ENCODE assay signal across 1 cellular context in the genomic region with DNA sequence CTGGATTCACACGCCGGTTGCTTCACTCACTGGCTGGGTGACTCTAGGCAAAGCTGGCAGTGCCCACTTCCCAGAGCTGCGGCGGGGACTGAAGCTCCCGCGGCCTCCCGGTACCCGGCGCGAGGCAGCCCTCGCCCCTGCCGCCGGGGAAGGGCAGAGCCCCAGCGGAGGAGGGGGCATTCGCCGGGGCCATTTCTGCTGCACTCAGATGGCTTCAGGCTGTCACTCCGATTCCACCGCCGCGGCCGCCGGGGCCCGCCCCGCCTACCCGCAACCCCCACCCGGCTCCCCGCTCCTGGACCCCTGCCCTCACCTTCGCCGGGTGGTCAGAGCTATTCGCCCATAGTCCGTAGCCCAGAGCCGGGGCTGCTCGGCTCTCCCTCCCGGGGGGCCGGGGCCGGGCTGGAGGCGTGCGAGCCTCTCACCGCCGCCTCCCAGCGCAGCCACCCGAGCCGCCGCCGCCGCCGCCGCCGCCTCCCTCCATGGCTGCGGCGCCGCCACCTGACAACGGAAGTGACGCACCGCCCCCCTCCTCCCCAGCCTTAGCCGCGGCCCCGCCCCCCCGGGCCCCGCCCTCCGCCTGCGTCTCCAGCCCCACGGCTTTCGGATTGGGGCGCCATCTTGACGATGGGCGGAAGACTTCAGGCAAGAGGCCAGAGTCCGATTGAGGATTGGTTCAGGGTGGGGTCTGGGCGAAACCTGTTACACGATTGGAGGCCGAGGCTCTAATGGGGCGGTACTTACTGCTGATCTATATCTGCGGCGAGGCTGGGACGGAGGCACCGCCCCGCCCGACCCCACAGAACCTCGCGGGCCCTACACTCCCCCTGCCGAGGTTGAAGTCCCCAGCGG.
TF ChIP-seq lines count a peak whose summit lies in the region.

A gene with protein sequence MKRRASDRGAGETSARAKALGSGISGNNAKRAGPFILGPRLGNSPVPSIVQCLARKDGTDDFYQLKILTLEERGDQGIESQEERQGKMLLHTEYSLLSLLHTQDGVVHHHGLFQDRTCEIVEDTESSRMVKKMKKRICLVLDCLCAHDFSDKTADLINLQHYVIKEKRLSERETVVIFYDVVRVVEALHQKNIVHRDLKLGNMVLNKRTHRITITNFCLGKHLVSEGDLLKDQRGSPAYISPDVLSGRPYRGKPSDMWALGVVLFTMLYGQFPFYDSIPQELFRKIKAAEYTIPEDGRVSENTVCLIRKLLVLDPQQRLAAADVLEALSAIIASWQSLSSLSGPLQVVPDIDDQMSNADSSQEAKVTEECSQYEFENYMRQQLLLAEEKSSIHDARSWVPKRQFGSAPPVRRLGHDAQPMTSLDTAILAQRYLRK (minus strand): TSS at position 515 of the 852 bp plus-strand sequence. CDS start 24,592 bp downstream, outside the sequence.

TF ChIP-seq in GM12878, 131 proteins besides CTCF, POLR2A, EP300 and RAD21 (continued from another document):
- no peak for TF ChIP-seq ATF7 (IDR thresholded peaks at IDR 0.05; ENCODE audit: low read depth)
- TF ChIP-seq FOXK2 (IDR thresholded peaks at IDR 0.05): no peak
- no peak for TF ChIP-seq CBX5 (IDR thresholded peaks at IDR 0.05; ENCODE audit: low read depth)
- TF ChIP-seq, protein P1, sequence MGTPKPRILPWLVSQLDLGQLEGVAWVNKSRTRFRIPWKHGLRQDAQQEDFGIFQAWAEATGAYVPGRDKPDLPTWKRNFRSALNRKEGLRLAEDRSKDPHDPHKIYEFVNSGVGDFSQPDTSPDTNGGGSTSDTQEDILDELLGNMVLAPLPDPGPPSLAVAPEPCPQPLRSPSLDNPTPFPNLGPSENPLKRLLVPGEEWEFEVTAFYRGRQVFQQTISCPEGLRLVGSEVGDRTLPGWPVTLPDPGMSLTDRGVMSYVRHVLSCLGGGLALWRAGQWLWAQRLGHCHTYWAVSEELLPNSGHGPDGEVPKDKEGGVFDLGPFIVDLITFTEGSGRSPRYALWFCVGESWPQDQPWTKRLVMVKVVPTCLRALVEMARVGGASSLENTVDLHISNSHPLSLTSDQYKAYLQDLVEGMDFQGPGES (IDR thresholded peaks at IDR 0.05): peak; percentile 90
- TF ChIP-seq ZZZ3 (IDR thresholded peaks at IDR 0.05; ENCODE audit: control insufficient read depth, insufficient read length, low read depth): no peak
- no peak for TF ChIP-seq SMARCA5 (IDR thresholded peaks at IDR 0.05)
- TF ChIP-seq RAD51 (IDR thresholded peaks at IDR 0.05): no peak
- TF ChIP-seq, protein P2, sequence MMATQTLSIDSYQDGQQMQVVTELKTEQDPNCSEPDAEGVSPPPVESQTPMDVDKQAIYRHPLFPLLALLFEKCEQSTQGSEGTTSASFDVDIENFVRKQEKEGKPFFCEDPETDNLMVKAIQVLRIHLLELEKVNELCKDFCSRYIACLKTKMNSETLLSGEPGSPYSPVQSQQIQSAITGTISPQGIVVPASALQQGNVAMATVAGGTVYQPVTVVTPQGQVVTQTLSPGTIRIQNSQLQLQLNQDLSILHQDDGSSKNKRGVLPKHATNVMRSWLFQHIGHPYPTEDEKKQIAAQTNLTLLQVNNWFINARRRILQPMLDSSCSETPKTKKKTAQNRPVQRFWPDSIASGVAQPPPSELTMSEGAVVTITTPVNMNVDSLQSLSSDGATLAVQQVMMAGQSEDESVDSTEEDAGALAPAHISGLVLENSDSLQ (IDR thresholded peaks at IDR 0.05): peak; percentile 91
- TF ChIP-seq MTA2 (IDR thresholded peaks at IDR 0.05; ENCODE audit: low read depth): no peak
- TF ChIP-seq TCF12 (IDR thresholded peaks at IDR 0.05; ENCODE audit: low read depth, low read length): no peak
- TF ChIP-seq, protein P3, sequence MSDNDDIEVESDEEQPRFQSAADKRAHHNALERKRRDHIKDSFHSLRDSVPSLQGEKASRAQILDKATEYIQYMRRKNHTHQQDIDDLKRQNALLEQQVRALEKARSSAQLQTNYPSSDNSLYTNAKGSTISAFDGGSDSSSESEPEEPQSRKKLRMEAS (IDR thresholded peaks at IDR 0.05; ENCODE audit: low read depth, low read length): no peak
- no peak for TF ChIP-seq HDAC6 (IDR thresholded peaks at IDR 0.05; ENCODE audit: unreplicated experiment)
- TF ChIP-seq, protein P4, sequence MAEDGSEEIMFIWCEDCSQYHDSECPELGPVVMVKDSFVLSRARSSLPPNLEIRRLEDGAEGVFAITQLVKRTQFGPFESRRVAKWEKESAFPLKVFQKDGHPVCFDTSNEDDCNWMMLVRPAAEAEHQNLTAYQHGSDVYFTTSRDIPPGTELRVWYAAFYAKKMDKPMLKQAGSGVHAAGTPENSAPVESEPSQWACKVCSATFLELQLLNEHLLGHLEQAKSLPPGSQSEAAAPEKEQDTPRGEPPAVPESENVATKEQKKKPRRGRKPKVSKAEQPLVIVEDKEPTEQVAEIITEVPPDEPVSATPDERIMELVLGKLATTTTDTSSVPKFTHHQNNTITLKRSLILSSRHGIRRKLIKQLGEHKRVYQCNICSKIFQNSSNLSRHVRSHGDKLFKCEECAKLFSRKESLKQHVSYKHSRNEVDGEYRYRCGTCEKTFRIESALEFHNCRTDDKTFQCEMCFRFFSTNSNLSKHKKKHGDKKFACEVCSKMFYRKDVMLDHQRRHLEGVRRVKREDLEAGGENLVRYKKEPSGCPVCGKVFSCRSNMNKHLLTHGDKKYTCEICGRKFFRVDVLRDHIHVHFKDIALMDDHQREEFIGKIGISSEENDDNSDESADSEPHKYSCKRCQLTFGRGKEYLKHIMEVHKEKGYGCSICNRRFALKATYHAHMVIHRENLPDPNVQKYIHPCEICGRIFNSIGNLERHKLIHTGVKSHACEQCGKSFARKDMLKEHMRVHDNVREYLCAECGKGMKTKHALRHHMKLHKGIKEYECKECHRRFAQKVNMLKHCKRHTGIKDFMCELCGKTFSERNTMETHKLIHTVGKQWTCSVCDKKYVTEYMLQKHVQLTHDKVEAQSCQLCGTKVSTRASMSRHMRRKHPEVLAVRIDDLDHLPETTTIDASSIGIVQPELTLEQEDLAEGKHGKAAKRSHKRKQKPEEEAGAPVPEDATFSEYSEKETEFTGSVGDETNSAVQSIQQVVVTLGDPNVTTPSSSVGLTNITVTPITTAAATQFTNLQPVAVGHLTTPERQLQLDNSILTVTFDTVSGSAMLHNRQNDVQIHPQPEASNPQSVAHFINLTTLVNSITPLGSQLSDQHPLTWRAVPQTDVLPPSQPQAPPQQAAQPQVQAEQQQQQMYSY (CRISPR knock-in tag; IDR thresholded peaks at IDR 0.05): no peak
- TF ChIP-seq, protein P5, sequence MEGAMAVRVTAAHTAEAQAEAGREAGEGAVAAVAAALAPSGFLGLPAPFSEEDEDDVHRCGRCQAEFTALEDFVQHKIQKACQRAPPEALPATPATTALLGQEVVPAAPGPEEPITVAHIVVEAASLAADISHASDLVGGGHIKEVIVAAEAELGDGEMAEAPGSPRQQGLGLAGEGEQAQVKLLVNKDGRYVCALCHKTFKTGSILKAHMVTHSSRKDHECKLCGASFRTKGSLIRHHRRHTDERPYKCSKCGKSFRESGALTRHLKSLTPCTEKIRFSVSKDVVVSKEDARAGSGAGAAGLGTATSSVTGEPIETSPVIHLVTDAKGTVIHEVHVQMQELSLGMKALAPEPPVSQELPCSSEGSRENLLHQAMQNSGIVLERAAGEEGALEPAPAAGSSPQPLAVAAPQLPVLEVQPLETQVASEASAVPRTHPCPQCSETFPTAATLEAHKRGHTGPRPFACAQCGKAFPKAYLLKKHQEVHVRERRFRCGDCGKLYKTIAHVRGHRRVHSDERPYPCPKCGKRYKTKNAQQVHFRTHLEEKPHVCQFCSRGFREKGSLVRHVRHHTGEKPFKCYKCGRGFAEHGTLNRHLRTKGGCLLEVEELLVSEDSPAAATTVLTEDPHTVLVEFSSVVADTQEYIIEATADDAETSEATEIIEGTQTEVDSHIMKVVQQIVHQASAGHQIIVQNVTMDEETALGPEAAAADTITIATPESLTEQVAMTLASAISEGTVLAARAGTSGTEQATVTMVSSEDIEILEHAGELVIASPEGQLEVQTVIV (IDR thresholded peaks at IDR 0.05; ENCODE audit: borderline replicate concordance, partially characterized antibody): peak; percentile 66
- TF ChIP-seq, protein P6, sequence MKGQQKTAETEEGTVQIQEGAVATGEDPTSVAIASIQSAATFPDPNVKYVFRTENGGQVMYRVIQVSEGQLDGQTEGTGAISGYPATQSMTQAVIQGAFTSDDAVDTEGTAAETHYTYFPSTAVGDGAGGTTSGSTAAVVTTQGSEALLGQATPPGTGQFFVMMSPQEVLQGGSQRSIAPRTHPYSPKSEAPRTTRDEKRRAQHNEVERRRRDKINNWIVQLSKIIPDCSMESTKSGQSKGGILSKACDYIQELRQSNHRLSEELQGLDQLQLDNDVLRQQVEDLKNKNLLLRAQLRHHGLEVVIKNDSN (IDR thresholded peaks at IDR 0.05; ENCODE audit: borderline replicate concordance, extremely low read length, insufficient read depth, low read depth, low read length): no peak
- no peak for TF ChIP-seq ZNF622 (IDR thresholded peaks at IDR 0.05)
- TF ChIP-seq WRNIP1 (IDR thresholded peaks at IDR 0.05; ENCODE audit: borderline replicate concordance, low read depth, low read length): no peak
- no peak for TF ChIP-seq TCF7 (IDR thresholded peaks at IDR 0.05; ENCODE audit: borderline replicate concordance)
- peak; percentile 88 for TF ChIP-seq HCFC1 (IDR thresholded peaks at IDR 0.05; ENCODE audit: low read length)
- TF ChIP-seq CREM (IDR thresholded peaks at IDR 0.05; ENCODE audit: low read depth): peak; percentile 88
- peak; percentile 89 for TF ChIP-seq CREB1 (IDR thresholded peaks at IDR 0.05; ENCODE audit: low read depth)
- TF ChIP-seq, protein P7, sequence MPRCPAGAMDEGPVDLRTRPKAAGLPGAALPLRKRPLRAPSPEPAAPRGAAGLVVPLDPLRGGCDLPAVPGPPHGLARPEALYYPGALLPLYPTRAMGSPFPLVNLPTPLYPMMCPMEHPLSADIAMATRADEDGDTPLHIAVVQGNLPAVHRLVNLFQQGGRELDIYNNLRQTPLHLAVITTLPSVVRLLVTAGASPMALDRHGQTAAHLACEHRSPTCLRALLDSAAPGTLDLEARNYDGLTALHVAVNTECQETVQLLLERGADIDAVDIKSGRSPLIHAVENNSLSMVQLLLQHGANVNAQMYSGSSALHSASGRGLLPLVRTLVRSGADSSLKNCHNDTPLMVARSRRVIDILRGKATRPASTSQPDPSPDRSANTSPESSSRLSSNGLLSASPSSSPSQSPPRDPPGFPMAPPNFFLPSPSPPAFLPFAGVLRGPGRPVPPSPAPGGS (IDR thresholded peaks at IDR 0.05; ENCODE audit: borderline replicate concordance, insufficient read depth, low read depth, low read length, poor library complexity, severe bottlenecking): no peak
- TF ChIP-seq MTA3 (IDR thresholded peaks at IDR 0.05; ENCODE audit: borderline replicate concordance, low read length): no peak
- no peak for TF ChIP-seq ZNF274 (IDR thresholded peaks at IDR 0.05; ENCODE audit: insufficient read depth, insufficient read length)
- 0 out of 2 replicates have a peak, but pooled peaks have one; percentile 3 for TF ChIP-seq DPF2 (IDR thresholded peaks at IDR 0.05)
- TF ChIP-seq SREBF1 (IDR thresholded peaks at IDR 0.05; ENCODE audit: low read length): no peak
- no peak; the same call in 1 of the 2 replicates for TF ChIP-seq CBFB (IDR thresholded peaks at IDR 0.05; ENCODE audit: low read depth)
- no peak for TF ChIP-seq JUND (IDR thresholded peaks at IDR 0.05; ENCODE audit: low read depth, low read length)
- TF ChIP-seq MEF2A (IDR thresholded peaks at IDR 0.05; ENCODE audit: insufficient read depth, low read depth, low read length): no peak
- no peak for TF ChIP-seq ZSCAN29 (IDR thresholded peaks at IDR 0.05)
TF ChIP-seq in GM12878: peak in this region for 30.
